Comparison of ENCODE assay signal across 8 cellular contexts in the genomic region with DNA sequence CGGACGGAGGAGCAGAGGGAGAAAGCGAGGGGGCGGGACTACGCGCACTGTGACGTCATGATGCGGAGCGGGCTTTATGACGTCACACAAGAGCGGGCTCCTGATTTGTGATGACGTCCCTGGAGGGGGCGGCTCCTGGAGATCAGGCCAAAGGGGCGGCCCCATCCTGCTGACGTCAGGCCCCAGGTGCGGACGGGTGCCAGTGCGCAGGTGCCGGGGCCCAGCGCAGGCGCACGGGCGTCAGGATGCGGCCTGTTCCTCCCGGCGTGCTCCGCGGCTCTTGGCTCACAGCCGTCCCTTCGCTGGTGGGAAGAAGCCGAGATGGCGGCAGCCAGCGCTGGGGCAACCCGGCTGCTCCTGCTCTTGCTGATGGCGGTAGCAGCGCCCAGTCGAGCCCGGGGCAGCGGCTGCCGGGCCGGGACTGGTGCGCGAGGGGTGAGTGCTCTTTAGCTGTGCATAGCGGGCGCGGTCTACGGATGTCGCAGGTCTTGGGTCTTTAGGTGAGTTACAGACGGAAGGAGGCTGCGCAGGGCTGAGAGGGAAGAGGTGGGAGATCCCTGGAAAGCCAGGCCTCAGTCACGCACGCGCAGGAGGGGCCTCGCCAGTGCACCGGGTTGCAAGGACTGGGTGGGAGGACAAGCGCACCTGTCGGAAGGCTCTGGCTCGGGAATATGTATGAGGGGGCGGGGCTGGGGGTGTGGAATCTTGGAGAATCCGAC. TPM values are rescaled to one million over a fixed set of nuclear protein-coding genes. Genes with fewer than 3 reads are reported as not detected.
DNase-seq lines count a peak whose midpoint lies in the region; ATAC-seq, FAIRE-seq and TF ChIP-seq lines count a peak whose summit lies in the region.

A gene (plus strand): TSS at position 284 of the 719 bp plus-strand sequence. CDS start 38 bp downstream, at position 322.
A gene (minus strand): TSS at position 625 of the 719 bp plus-strand sequence. CDS start 460 bp downstream, at position 165.

- peak; percentile 99 for TF ChIP-seq POLR2A in GM12892 (IDR thresholded peaks at IDR 0.05; ENCODE audit: low read depth, low read length)
- TF ChIP-seq POLR2A in K562 (conservative IDR thresholded peaks at IDR 0.05): peak; percentile 94
- peak in 1 of 2 donors; percentile 38 for TF ChIP-seq POLR2A in sigmoid colon (IDR thresholded peaks at IDR 0.05)

- H3K4me2 ChIP-seq in K562 (ENCODE audit: insufficient read depth, low read length): peak within 1 kb of the TSS; percentile 88

- H3K9me1 ChIP-seq in K562 (ENCODE audit: control insufficient read depth, insufficient read depth, low read length): no peaks in the 10 kb centered on the region

- no peak for TF ChIP-seq CTCF in K562 (IDR thresholded peaks at IDR 0.05 in 2 of 3, conservative IDR thresholded peaks at IDR 0.05 in 1 of 3; ENCODE audit: insufficient read depth in 2 of 3, low read depth in 1 of 3, low read length in 3 of 3)
- TF ChIP-seq CTCF in sigmoid colon (IDR thresholded peaks at IDR 0.05): no peak

- H3K27ac ChIP-seq in K562 (ENCODE audit: extremely low read depth, low read depth, low read length): peak within 1 kb of the TSS; percentile 82
- no peak within 1 kb of the TSS for H3K27ac ChIP-seq in iPS DF 6.9 (ENCODE audit: low read length)
- peak within 1 kb of the TSS; percentile 76 to 81 (median 80) for H3K27ac ChIP-seq in sigmoid colon

- ATAC-seq in HG02840 (IDR thresholded peaks at IDR 0.05; ENCODE audit: low FRiP score, unreplicated experiment) (peak; percentile 62), K562 (peak; percentile 96)

- H3K27me3 ChIP-seq in K562 (ENCODE audit: control insufficient read depth in 2 of 2, insufficient read depth in 2 of 2, low read length in 2 of 2) (no peaks in the 10 kb centered on the region; a peak in 2 of 5 replicates), iPS DF 6.9 (ENCODE audit: control insufficient read depth, insufficient read depth, low read length) (no peaks in the 10 kb centered on the region), sigmoid colon (no peaks in the 10 kb centered on the region)

- H3K79me2 ChIP-seq in K562 (ENCODE audit: control insufficient read depth, insufficient read depth, low read length): peaks cover 25% of the 10 kb centered on the region

- intact Hi-C loops in K562 (cut with micrococcal nuclease): loop anchor here (1.0 kb wide), 1 partner anchor 102 kb away; no protein-coding TSS in a partner anchor
- intact Hi-C loops in sigmoid colon (cut with DNase I): loop anchor here (1.0 to 2.0 kb wide), 2 partner anchors 35 to 100 kb away; a partner anchor contains a TSS

- in situ Hi-C loops in K562 (cut with MboI): no loop called here

- DNase-seq in GM12892 (ENCODE audit: insufficient read length) (peak; percentile 100), NCI-H187 (lab: John Stamatoyannopoulos, UW) (peak; percentile 52 to 80), T1000 (lab: John Stamatoyannopoulos, UW) (peak; percentile 91), K562 (ENCODE audit: extremely low read depth in 1 of 4, low spot score in 3 of 4) (peak; percentile 94 to 99 (median 98)), iPS DF 6.9 (ENCODE audit: low read depth, low spot score) (no peak), sigmoid colon (peak; percentile 95), HK-2 (ENCODE audit: unreplicated experiment) (no peak)

- H3K4me3 ChIP-seq in K562: peak within 1 kb of the TSS; percentile 72
- peak within 1 kb of the TSS; percentile 78 for H3K4me3 ChIP-seq in iPS DF 6.9 (ENCODE audit: low read length)
- H3K4me3 ChIP-seq in sigmoid colon: peak within 1 kb of the TSS; percentile 75 to 95 (median 88)

- TF ChIP-seq EP300 in K562 (IDR thresholded peaks at IDR 0.05; ENCODE audit: low read length) (no peak), sigmoid colon (IDR thresholded peaks at IDR 0.05) (peak in 1 of 4 donors; percentile 70)

- CTCF ChIA-PET in K562 (lab: Yijun Ruan, JAX; ENCODE audit: low intra/inter-chr PET ratio): no interaction called here

- H3K4me1 ChIP-seq in K562 (replicated peaks in 1 of 2; ENCODE audit: control insufficient read depth in 2 of 2, insufficient read depth in 2 of 2, low read length in 2 of 2): peaks cover 5 to 53% of the 10 kb centered on the region in 2 experiments; a peak in 4 of 5 replicates
- no peaks in the 10 kb centered on the region; the same call in 1 of the 2 replicates for H3K4me1 ChIP-seq in iPS DF 6.9 (ENCODE audit: control insufficient read depth, insufficient read depth, low read length)
- peaks cover 0 to 26% (median 15%) of the 10 kb centered on the region in 4 donors for H3K4me1 ChIP-seq in sigmoid colon

- no peak for TF ChIP-seq RAD21 in K562 (CRISPR knock-in tag; conservative IDR thresholded peaks at IDR 0.05 in 1 of 2, IDR thresholded peaks at IDR 0.05 in 1 of 2)

- WGBS in K562 (ENCODE audit: insufficient coverage, low coverage, missing lambda C conversion rate): 18% methylated on average over 40 of the region's 60 CpGs
- WGBS in iPS DF 6.9 (ENCODE audit: insufficient coverage, insufficient read length): no CpG with 5 or more reads among the region's 60 CpGs
- 2% methylated on average over 60 of the region's 60 CpGs for WGBS in sigmoid colon, 2 donors

- TSS peak; percentile 74 for BruUV-seq in K562 (replicated peaks; lab: Mats Ljungman, UMichigan)

- H3K36me3 ChIP-seq in K562 (ENCODE audit: control insufficient read depth, insufficient read depth, low read length): peaks cover 34% of the 10 kb centered on the region; the same call in 1 of the 3 replicates
- peaks cover 2% of the 10 kb centered on the region; the same call in 1 of the 2 replicates for H3K36me3 ChIP-seq in iPS DF 6.9 (ENCODE audit: control insufficient read depth, insufficient read depth, low read length)
- peaks cover 10 to 31% (median 14%) of the 10 kb centered on the region in 4 donors for H3K36me3 ChIP-seq in sigmoid colon

- peaks cover 7% of the 10 kb centered on the region; the same call in 1 of the 2 replicates for H4K20me1 ChIP-seq in K562 (replicated peaks; ENCODE audit: control insufficient read depth, insufficient read depth, low read length)

- POLR2A ChIA-PET in K562 (lab: Yijun Ruan, JAX): interaction anchor here (0.9 kb wide), 1 partner anchor 10 kb away, joined by 3 read pairs; no protein-coding TSS in a partner anchor

- no peaks in the 10 kb centered on the region; the same call in 1 of the 2 replicates for H3K9me3 ChIP-seq in K562 (replicated peaks; ENCODE audit: control insufficient read depth, insufficient read depth, low read depth, low read length)
- H3K9me3 ChIP-seq in iPS DF 6.9 (ENCODE audit: control insufficient read depth, insufficient read depth, low read length): peaks cover 1% of the 10 kb centered on the region; the same call in 1 of the 2 replicates
- no peaks in the 10 kb centered on the region for H3K9me3 ChIP-seq in sigmoid colon

- H2AFZ ChIP-seq in K562 (ENCODE audit: low read depth, low read length): peak within 1 kb of the TSS; percentile 90

- peak within 1 kb of the TSS; percentile 67 to 92 for H3K9ac ChIP-seq in K562 (ENCODE audit: insufficient read depth in 1 of 2, low read depth in 2 of 2, low read length in 2 of 2)

- FAIRE-seq in GM12892 (lab: Jason Lieb, UNC): peak; percentile 94
- FAIRE-seq in K562 (lab: Jason Lieb, UNC): peak; percentile 78

TF ChIP-seq in K562, 482 proteins besides CTCF, POLR2A, EP300 and RAD21 (continues in another document):
- no peak for TF ChIP-seq SMC3 (conservative IDR thresholded peaks at IDR 0.05; ENCODE audit: insufficient read depth, low read depth, low read length)

RNA-seq across cellular contexts. Expression of the first gene that starts in this region (rescaled TPM):
- polyA plus RNA-seq in GM12892 (2012; ENCODE audit: missing spikeins): 15.9 TPM
- 22.6 and 40.4 TPM in 2 replicates for total RNA-seq in K562 (2011; cell fraction: chromatin; rRNA removed; ENCODE audit: low replicate concordance)
- total RNA-seq in K562 (2011; cell fraction: nucleolus; rRNA removed): 43.2 and 45.7 TPM in 2 replicates
- 27.7 and 40.1 TPM in 2 replicates for total RNA-seq in K562 (2011; cell fraction: nucleoplasm; rRNA removed)
- 40.4 and 48.9 TPM in 2 replicates for total RNA-seq in K562 (2014; rRNA removed)
- total RNA-seq in K562 (2014; rRNA removed; fragmentation: Illumina TruSeq; extraction: Trizol): 6.1 and 7.4 TPM in 2 replicates
- total RNA-seq in K562 (2015; rRNA removed; fragmentation: Illumina TruSeq; extraction: Trizol): 25.2 and 25.8 TPM in 2 replicates
- total RNA-seq in K562 (2021): 42.5 and 46.0 TPM in 2 replicates
- 12.4 and 13.7 TPM in 2 replicates for polyA plus RNA-seq in K562 (2011; rRNA removed)
- 18.3 and 54.3 TPM in 2 replicates for polyA plus RNA-seq in K562 (2011; cell fraction: cytosol; rRNA removed)
- polyA plus RNA-seq in K562 (2011; cell fraction: nucleus; rRNA removed): 13.8 and 24.8 TPM in 2 replicates
- polyA plus RNA-seq in K562 (2012): 37.9 TPM in 2 replicates
- polyA plus RNA-seq in K562 (2014; fragmentation: Illumina TruSeq; extraction: Trizol): 13.1 and 27.3 TPM in 2 replicates
- polyA plus RNA-seq in K562 (2014; fragmentation: Nextera tagmentation; extraction: Ambion mirVana): 1 to 10 TPM; 1.4 to 2.9 TPM
- 34.5 and 38.2 TPM in 2 replicates for polyA plus RNA-seq in K562 (2014; rRNA removed)
- polyA minus RNA-seq in K562 (2011; rRNA and poly(A)+ RNA removed): 1.9 and 3.7 TPM in 2 replicates
- polyA minus RNA-seq in K562 (2011; cell fraction: cytosol; rRNA and poly(A)+ RNA removed): 14.7 and 15.0 TPM in 2 replicates
- 6.4 and 6.7 TPM in 2 replicates for polyA minus RNA-seq in K562 (2011; cell fraction: nucleus; rRNA and poly(A)+ RNA removed)
- total RNA-seq in sigmoid colon: 10 to 100 TPM; 38.5 to 48.5 (median 42.3) TPM
- polyA plus RNA-seq in sigmoid colon: 100 to 1,000 TPM in 1 of 3 donors, 10 to 100 TPM in 2; 34.2 to 140 (median 41.8) TPM

RNA-seq across cellular contexts. Expression of the second gene that starts in this region (rescaled TPM):
- polyA plus RNA-seq in GM12892 (2012; ENCODE audit: missing spikeins): 0.70 TPM
- 0.49 TPM in 1 of 2 replicates, not detected in the other for total RNA-seq in K562 (2011; cell fraction: chromatin; rRNA removed; ENCODE audit: low replicate concordance)
- 0.39 TPM in 1 of 2 replicates, not detected in the other for total RNA-seq in K562 (2011; cell fraction: nucleolus; rRNA removed)
- total RNA-seq in K562 (2011; cell fraction: nucleoplasm; rRNA removed): not detected in 2 replicates
- total RNA-seq in K562 (2014; rRNA removed) (0.23 and 0.33 TPM in 2 replicates), K562 (2014; rRNA removed; fragmentation: Illumina TruSeq; extraction: Trizol) (not detected in 2 replicates), K562 (2015; rRNA removed; fragmentation: Illumina TruSeq; extraction: Trizol) (0.47 TPM in 1 of 2 replicates, not detected in the other), K562 (2021) (0.31 and 0.82 TPM in 2 replicates), sigmoid colon (1 to 10 TPM in 2 of 4 donors, under 1 TPM in 1, not detected in 1; 0.36 to 7.1 (median 1.2) TPM)
- polyA plus RNA-seq in K562 (2011; rRNA removed) (0.10 and 0.26 TPM in 2 replicates), K562 (2014; fragmentation: Illumina TruSeq; extraction: Trizol) (0.57 and 0.59 TPM in 2 replicates), K562 (2014; fragmentation: Nextera tagmentation; extraction: Ambion mirVana) (under 1 TPM in 1 of 2 experiments, not detected in 1; 0.13 TPM), K562 (2014; rRNA removed) (0.16 and 0.17 TPM in 2 replicates), sigmoid colon (1 to 10 TPM in 2 of 3 donors, not detected in 1; 1.6 to 2.8 TPM)
- 0.59 and 0.78 TPM in 2 replicates for polyA plus RNA-seq in K562 (2011; cell fraction: cytosol; rRNA removed)
- polyA plus RNA-seq in K562 (2011; cell fraction: nucleus; rRNA removed): 0.22 and 0.38 TPM in 2 replicates
- polyA plus RNA-seq in K562 (2012): 0.49 and 0.83 TPM in 2 replicates
- not detected in 2 replicates for polyA minus RNA-seq in K562 (2011; rRNA and poly(A)+ RNA removed)
- polyA minus RNA-seq in K562 (2011; cell fraction: cytosol; rRNA and poly(A)+ RNA removed): 1.4 TPM in 1 of 2 replicates, not detected in the other
- polyA minus RNA-seq in K562 (2011; cell fraction: nucleus; rRNA and poly(A)+ RNA removed): 0.27 TPM in 1 of 2 replicates, not detected in the other

Comparison
In these comparisons a context has a peak if more than half of its experiments do, and no peak if none do; other contexts are left out.
1. DNase-seq: peak in GM12892 (single experiment), NCI-H187 (2 of 2), T1000 (single experiment), K562 (4 of 4) and sigmoid colon (single experiment); none in iPS DF 6.9 (single experiment) and HK-2 (single experiment).
2. Peak in every context shown above with its lines, with median percentiles within 50 percentile points of each other: H3K4me3 ChIP-seq.